In the genomic region with DNA sequence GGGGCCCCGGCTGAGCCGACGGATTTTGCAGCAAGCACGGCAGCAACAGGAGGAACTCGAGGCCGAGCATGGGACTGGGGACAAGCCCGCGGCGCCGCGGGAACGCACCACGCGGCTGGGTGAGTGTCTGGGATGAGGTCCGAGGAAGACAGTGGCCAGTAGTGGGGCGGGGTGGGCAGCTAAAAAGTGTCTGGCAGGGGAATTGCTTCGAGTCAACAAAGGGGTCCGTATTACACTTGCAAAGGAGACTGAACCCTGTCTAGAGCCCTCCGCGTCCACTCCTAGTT, we compare ENCODE assay signal across 8 cellular contexts. TPM values are rescaled to one million over a fixed set of nuclear protein-coding genes. Genes with fewer than 3 reads are reported as not detected.
DNase-seq lines count a peak whose midpoint lies in the region; ATAC-seq and TF ChIP-seq lines count a peak whose summit lies in the region.

No MANE protein-coding gene starts in this region.

- peak overlapping the region; percentile 96 to 100 (median 99) for H3K4me3 ChIP-seq in skeletal muscle tissue (ENCODE audit: low read length in 3 of 3)

- H3K27me3 ChIP-seq in CD4-positive, alpha-beta T cell (ENCODE audit: control insufficient read depth, insufficient read depth, low read length), result no peaks in the 10 kb centered on the region
- H3K27me3 ChIP-seq in skeletal muscle tissue (ENCODE audit: control insufficient read depth in 3 of 3, insufficient read depth in 3 of 3, low read length in 3 of 3), result no peaks in the 10 kb centered on the region

- peaks cover under 1 to 8% (median 4%) of the 10 kb centered on the region in 3 donors for H3K36me3 ChIP-seq in skeletal muscle tissue (ENCODE audit: control insufficient read depth in 3 of 3, insufficient read depth in 3 of 3, low read length in 3 of 3)

- H3K4me1 Mint-ChIP-seq in CD4-positive, alpha-beta T cell (ENCODE audit: low read depth), result peaks cover 56% of the 10 kb centered on the region
- H3K4me1 Mint-ChIP-seq in WTC11, result peaks cover 23% of the 10 kb centered on the region

- peak overlapping the region; percentile 94 to 100 (median 98) for H3K9ac ChIP-seq in skeletal muscle tissue (ENCODE audit: low read depth in 1 of 3, low read length in 3 of 3)

- peak overlapping the region; percentile 99 for H3K4me3 Mint-ChIP-seq in CD4-positive, alpha-beta T cell
- H3K4me3 Mint-ChIP-seq in WTC11, result peak overlapping the region; percentile 98

- H3K27me3 Mint-ChIP-seq in CD4-positive, alpha-beta T cell, result no peaks in the 10 kb centered on the region
- H3K27me3 Mint-ChIP-seq in WTC11 (ENCODE audit: low read depth), result no peaks in the 10 kb centered on the region

- POLR2A ChIA-PET in CD4-positive, alpha-beta T cell (lab: Charles Lee), result interaction anchor here (0.9 to 3.5 kb wide), 14 partner anchors 9 to 134 kb away, joined by 3 to 41 read pairs (median 12); a partner anchor contains a TSS
- POLR2A ChIA-PET in WTC11 (lab: Charles Lee), result interaction anchor here (0.7 to 1.7 kb wide), 6 partner anchors 11 to 135 kb away, joined by 3 to 9 read pairs (median 4); a partner anchor contains a TSS

- DNase-seq in CD4-positive, alpha-beta T cell, result no peak
- no peak for DNase-seq in WTC11 (ENCODE audit: low spot score)
- no peak for DNase-seq in left ventricle myocardium superior
- no peak for DNase-seq in hypothalamus (lab: John Stamatoyannopoulos, UW)
- no peak for DNase-seq in NCI-H2227 treated with DMSO at 0.1 percent for 48 hours (lab: John Stamatoyannopoulos, UW)

- H3K27ac Mint-ChIP-seq in CD4-positive, alpha-beta T cell, result peak overlapping the region; percentile 94
- peak overlapping the region; percentile 100 for H3K27ac Mint-ChIP-seq in WTC11

- no peak for TF ChIP-seq CTCF in CD4-positive, alpha-beta T cell (IDR thresholded peaks at IDR 0.05)
- no peak for TF ChIP-seq CTCF in WTC11 (IDR thresholded peaks at IDR 0.05)

- ATAC-seq in CD4-positive, alpha-beta T cell (ENCODE audit: poor library complexity), result peak; percentile 10
- ATAC-seq in HG02840 (IDR thresholded peaks at IDR 0.05; ENCODE audit: low FRiP score, unreplicated experiment), result peak; percentile 9
- ATAC-seq in WTC11, result peak; percentile 16
- peak; percentile 7 for ATAC-seq in left ventricle myocardium superior
- ATAC-seq in GM19463 (IDR thresholded peaks at IDR 0.05; ENCODE audit: unreplicated experiment), result no peak

- H3K9me3 Mint-ChIP-seq in CD4-positive, alpha-beta T cell, result no peaks in the 10 kb centered on the region
- H3K9me3 Mint-ChIP-seq in WTC11, result no peaks in the 10 kb centered on the region

- H3K36me3 Mint-ChIP-seq in CD4-positive, alpha-beta T cell (ENCODE audit: low read depth), result peaks cover 30% of the 10 kb centered on the region
- peaks cover 27% of the 10 kb centered on the region for H3K36me3 Mint-ChIP-seq in WTC11

- intact Hi-C loops in CD4-positive, alpha-beta T cell (cut with DNase I, micrococcal nuclease), result loop anchor here (1.0 to 2.0 kb wide), 9 partner anchors 15 to 641 kb away; a partner anchor contains a TSS
- intact Hi-C loops in left ventricle myocardium superior (cut with micrococcal nuclease), result loop anchor here (5.0 kb wide), 1 partner anchor 129 kb away; no protein-coding TSS in a partner anchor

- H3K27ac ChIP-seq in CD4-positive, alpha-beta T cell (ENCODE audit: low read depth, low read length), result peak overlapping the region; percentile 97
- peak overlapping the region; percentile 99 for H3K27ac ChIP-seq in skeletal muscle tissue (ENCODE audit: low read depth, low read length)

- CTCF ChIA-PET in CD4-positive, alpha-beta T cell (lab: Charles Lee), result interaction anchor here (0.8 to 5.6 kb wide), 15 partner anchors 11 to 142 kb away, joined by 3 to 84 read pairs (median 6); a partner anchor contains a TSS
- CTCF ChIA-PET in WTC11 (lab: Charles Lee), result interaction anchor here (0.6 to 4.2 kb wide), 36 partner anchors 8 to 531 kb away, joined by 3 to 112 read pairs (median 5); a partner anchor contains a TSS

- H3K4me1 ChIP-seq in skeletal muscle tissue (ENCODE audit: control insufficient read depth in 3 of 3, insufficient read depth in 3 of 3, low read length in 3 of 3), result peaks cover 19 to 34% (median 34%) of the 10 kb centered on the region in 3 donors

- no peaks in the 10 kb centered on the region for H3K9me3 ChIP-seq in CD4-positive, alpha-beta T cell (ENCODE audit: control insufficient read depth, low read length)
- no peaks in the 10 kb centered on the region for H3K9me3 ChIP-seq in skeletal muscle tissue (ENCODE audit: control insufficient read depth in 3 of 3, low read length in 3 of 3)

TF ChIP-seq in WTC11, 78 proteins besides CTCF, POLR2A, EP300 and RAD21:
- TF ChIP-seq NFATC4 (CRISPR knock-in tag; IDR thresholded peaks at IDR 0.05) (no peak), ZNF317 (CRISPR knock-in tag; IDR thresholded peaks at IDR 0.05; ENCODE audit: borderline replicate concordance, low read depth) (0 out of 2 replicates have a peak, but pooled peaks have one; percentile 2)

RNA-seq across cellular contexts. Expression of a gene that starts 0.4 kb away (rescaled TPM):
- total RNA-seq in CD4-positive, alpha-beta T cell, result 1 to 10 TPM; 1.2 to 1.6 TPM
- 40.3 to 50.8 TPM (median 43.8 TPM) in 3 replicates for total RNA-seq in WTC11 (2021)
- total RNA-seq in left ventricle myocardium superior, result 8.4 TPM
- 21.9 TPM for total RNA-seq in skeletal muscle tissue

RNA-seq across cellular contexts. Expression of a gene that starts 0.7 kb away (rescaled TPM):
- 1 to 10 TPM; 1.3 to 1.6 TPM for total RNA-seq in CD4-positive, alpha-beta T cell
- 37.5 to 42.4 TPM (median 38.9 TPM) in 3 replicates for total RNA-seq in WTC11 (2021)
- total RNA-seq in left ventricle myocardium superior, result 18.7 TPM
- total RNA-seq in skeletal muscle tissue, result 17.2 TPM

RNA-seq across cellular contexts. Expression of a gene that starts 20.0 kb away (rescaled TPM):
- total RNA-seq in CD4-positive, alpha-beta T cell, result 100 to 1,000 TPM; 247 to 248 TPM
- total RNA-seq in WTC11 (2021) (23.0 to 33.6 TPM (median 23.0 TPM) in 3 replicates), left ventricle myocardium superior (52.7 TPM), skeletal muscle tissue (21.9 TPM)

RNA-seq across cellular contexts. Expression of a gene that starts 26.5 kb away (rescaled TPM):
- 1 to 10 TPM; 1.3 TPM for total RNA-seq in CD4-positive, alpha-beta T cell
- 16.3 to 18.4 TPM (median 17.3 TPM) in 3 replicates for total RNA-seq in WTC11 (2021)
- total RNA-seq in left ventricle myocardium superior, result 1.3 TPM
- total RNA-seq in skeletal muscle tissue, result 1.6 TPM
